ENCODE assay signal across 8 cellular contexts in genomic region chr4:124713213-124713592, GRCh38. TPM values are rescaled to one million over a fixed set of nuclear protein-coding genes. Genes with fewer than 3 reads are reported as not detected.
DNase-seq lines count a peak whose midpoint lies in the region; ATAC-seq, FAIRE-seq and TF ChIP-seq lines count a peak whose summit lies in the region.

No MANE protein-coding gene starts in this region.

- H3K4me1 Mint-ChIP-seq in Calu3 (ENCODE audit: low read depth, unreplicated experiment), result no peaks in the 10 kb centered on the region

- no peaks in the 10 kb centered on the region for H3K9me3 Mint-ChIP-seq in Calu3 (ENCODE audit: low read depth, unreplicated experiment)

- H3K27ac ChIP-seq in right atrium auricular region (peak overlapping the region; percentile 98), pancreas (peak overlapping the region; percentile 82 to 97 (median 92))

- DNase-seq in Calu3 (peak; percentile 70), GM19240 (ENCODE audit: insufficient read length, low spot score) (peak; percentile 4), NOMO-1 treated with dmso at 0.1 percent for 144 hours (lab: John Stamatoyannopoulos, UW; ENCODE audit: unreplicated experiment) (peak; percentile 40), amygdala (lab: John Stamatoyannopoulos, UW) (peak in 55 of 56 donors; percentile 4 to 83 (median 63)), right atrium auricular region (ENCODE audit: low spot score) (peak; percentile 73), pancreas (peak; percentile 56 to 73 (median 62)), NCI-H1105 treated with DMSO at 0.1 percent for 48 hours (lab: John Stamatoyannopoulos, UW) (no peak)

- H3K36me3 Mint-ChIP-seq in Calu3 (ENCODE audit: insufficient read depth, unreplicated experiment), result peaks cover 6% of the 10 kb centered on the region

- peak overlapping the region; percentile 97 for H3K27ac Mint-ChIP-seq in Calu3 (ENCODE audit: unreplicated experiment)

- H3K4me3 ChIP-seq in right atrium auricular region (peak overlapping the region; percentile 73 to 97), pancreas (peak overlapping the region; percentile 54 to 92 (median 76))

- H3K4me1 ChIP-seq in right atrium auricular region (peaks cover 0 to 29% of the 10 kb centered on the region in 2 donors), pancreas (peaks cover 0 to 26% (median 13%) of the 10 kb centered on the region in 3 donors)

- CTCF ChIA-PET in Calu3 (lab: Charles Lee), result interaction anchor here (0.6 kb wide), 1 partner anchor 519 kb away, joined by 3 read pairs; no protein-coding TSS in a partner anchor

- no peaks in the 10 kb centered on the region for H3K36me3 ChIP-seq in right atrium auricular region
- H3K36me3 ChIP-seq in pancreas, result no peaks in the 10 kb centered on the region

- no peaks in the 10 kb centered on the region for H3K27me3 Mint-ChIP-seq in Calu3 (ENCODE audit: unreplicated experiment)

- WGBS in pancreas, 2 donors, result 3 to 4% methylated on average over 11 of the region's 11 CpGs

- no peak for TF ChIP-seq CTCF in Calu3 (IDR thresholded peaks at IDR 0.05; ENCODE audit: unreplicated experiment)
- peak in 1 of 2 donors; percentile 63 for TF ChIP-seq CTCF in right atrium auricular region (IDR thresholded peaks at IDR 0.05)
- peak; percentile 6 to 28 (median 22) for TF ChIP-seq CTCF in pancreas (IDR thresholded peaks at IDR 0.05)

- H3K9me3 ChIP-seq in right atrium auricular region, result no peaks in the 10 kb centered on the region
- no peaks in the 10 kb centered on the region for H3K9me3 ChIP-seq in pancreas

- H3K27me3 ChIP-seq in right atrium auricular region, result no peaks in the 10 kb centered on the region
- no peaks in the 10 kb centered on the region for H3K27me3 ChIP-seq in pancreas

- H3K4me3 Mint-ChIP-seq in Calu3 (ENCODE audit: low read depth, unreplicated experiment), result no peak overlapping the region

- FAIRE-seq in pancreas (lab: Jason Lieb, UNC), result no peak

- BruUV-seq in Calu3 (replicated peaks; lab: Mats Ljungman, UMichigan), result TSS peak; percentile 96

- ATAC-seq in HG03439 (IDR thresholded peaks at IDR 0.05; ENCODE audit: unreplicated experiment) (peak; percentile 26), pancreas (peak; percentile 41 to 66 (median 54))

- intact Hi-C loops in Calu3 (cut with micrococcal nuclease; ENCODE audit: unreplicated experiment), result loop anchor here (5.0 to 10.0 kb wide), 3 partner anchors 234 to 381 kb away; no protein-coding TSS in a partner anchor
- intact Hi-C loops in pancreas (cut with DNase I), result no loop called here

RNA-seq across cellular contexts. Expression of gene ANKRD50, which starts 0.7 kb away (rescaled TPM):
- total RNA-seq in Calu3 (2022), result 22.9 and 24.3 TPM in 2 replicates
- total RNA-seq in right atrium auricular region, result 10 to 100 TPM in 1 of 2 donors, 1 to 10 TPM in 1; 8.2 to 11.7 TPM
- total RNA-seq in pancreas, result 10 to 100 TPM in 1 of 6 donors, 1 to 10 TPM in 5; 2.4 to 12.5 (median 3.6) TPM
- polyA plus RNA-seq in pancreas, result 1 to 10 TPM; 1.2 to 1.9 TPM
